14 cellular contexts compared by ENCODE assay signal in genomic region chr7:151346180-151346769, GRCh38. TPM values are rescaled to one million over a fixed set of nuclear protein-coding genes. Genes with fewer than 3 reads are reported as not detected.
A peak's percentile ranks its signal among the peaks of the same experiment; 100 is the strongest.
DNase-seq lines count a peak whose midpoint lies in the region; ATAC-seq, FAIRE-seq and TF ChIP-seq lines count a peak whose summit lies in the region.
"Had no signal": no experiment of that assay in that cellular context is flagged by ENCODE, and none has a peak within 500 bp of the region (broad histone marks: within the 10 kb centered on the region; RNA-seq: fewer than 3 reads in every experiment).

No MANE protein-coding gene starts in this region.

- no peak overlapping the region for H3K9ac ChIP-seq in K562 (ENCODE audit: insufficient read depth in 1 of 2, low read depth in 2 of 2, low read length in 2 of 2)

- no peak for TF ChIP-seq EP300 in K562 (IDR thresholded peaks at IDR 0.05; ENCODE audit: low read length)
- TF ChIP-seq EP300 in sigmoid colon (IDR thresholded peaks at IDR 0.05): no peak

- H3K36me3 ChIP-seq in K562 (ENCODE audit: control insufficient read depth, insufficient read depth, low read length) (peaks cover 57% of the 10 kb centered on the region), sigmoid colon (peaks cover 5 to 59% (median 12%) of the 10 kb centered on the region in 4 donors)

- H3K27me3 Mint-ChIP-seq in activated CD4-positive, alpha-beta memory T cell treated with anti-CD3 and anti-CD28 coated beads for 36 hours: no peaks in the 10 kb centered on the region
- no peaks in the 10 kb centered on the region for H3K27me3 Mint-ChIP-seq in activated CD4-positive, alpha-beta memory T cell treated with anti-CD3 and anti-CD28 coated beads, Interleukin-2, amount 10 ng/mL, durations not matched to agents 7 days and 5 days

- DNase-seq in activated CD4-positive, alpha-beta memory T cell treated with anti-CD3 and anti-CD28 coated beads for 36 hours: no peak
- no peak for DNase-seq in activated CD4-positive, alpha-beta memory T cell treated with anti-CD3 and anti-CD28 coated beads, Interleukin-2, amount 10 ng/mL, durations not matched to agents 7 days and 5 days
- peak; percentile 64 for DNase-seq in M059J (ENCODE audit: low read depth)
- no peak for DNase-seq in K562 (ENCODE audit: extremely low read depth in 1 of 4, low spot score in 3 of 4)
- peak; percentile 43 for DNase-seq in renal cortical epithelial cell (ENCODE audit: low read depth)
- no peak for DNase-seq in sigmoid colon
- no peak for DNase-seq in NCI-H1930 (lab: John Stamatoyannopoulos, UW)
- DNase-seq: anterior cingulate cortex, NCI-H2029 treated with DMSO at 0.1 percent for 48 hours, NCI-H524 treated with DMSO at 0.1 percent for 48 hours had no signal

- no peak for ATAC-seq in K562
- ATAC-seq in GM21717 (IDR thresholded peaks at IDR 0.05; ENCODE audit: unreplicated experiment): no peak
- ATAC-seq: Panc1 had no signal

- CTCF ChIA-PET in activated CD4-positive, alpha-beta memory T cell treated with anti-CD3 and anti-CD28 coated beads for 36 hours (lab: Charles Lee): interaction anchor here (1.2 kb wide), 1 partner anchor 31 kb away, joined by 7 read pairs; no protein-coding TSS in a partner anchor
- CTCF ChIA-PET in activated CD4-positive, alpha-beta memory T cell treated with anti-CD3 and anti-CD28 coated beads, Interleukin-2, amount 10 ng/mL, durations not matched to agents 7 days and 5 days (lab: Charles Lee): no interaction called here
- CTCF ChIA-PET in K562 (lab: Yijun Ruan, JAX; ENCODE audit: low intra/inter-chr PET ratio): no interaction called here

- no peaks in the 10 kb centered on the region for H3K9me3 Mint-ChIP-seq in activated CD4-positive, alpha-beta memory T cell treated with anti-CD3 and anti-CD28 coated beads for 36 hours
- H3K9me3 Mint-ChIP-seq in activated CD4-positive, alpha-beta memory T cell treated with anti-CD3 and anti-CD28 coated beads, Interleukin-2, amount 10 ng/mL, durations not matched to agents 7 days and 5 days: no peaks in the 10 kb centered on the region

- in situ Hi-C loops in K562 (cut with MboI): no loop called here

- H3K4me3 Mint-ChIP-seq in activated CD4-positive, alpha-beta memory T cell treated with anti-CD3 and anti-CD28 coated beads for 36 hours: no peak overlapping the region
- no peak overlapping the region for H3K4me3 Mint-ChIP-seq in activated CD4-positive, alpha-beta memory T cell treated with anti-CD3 and anti-CD28 coated beads, Interleukin-2, amount 10 ng/mL, durations not matched to agents 7 days and 5 days

- H3K27me3 ChIP-seq in K562 (ENCODE audit: control insufficient read depth in 2 of 2, insufficient read depth in 2 of 2, low read length in 2 of 2) (no peaks in the 10 kb centered on the region), sigmoid colon (no peaks in the 10 kb centered on the region)

- H3K9me1 ChIP-seq in K562 (ENCODE audit: control insufficient read depth, insufficient read depth, low read length): no peaks in the 10 kb centered on the region

- H3K36me3 Mint-ChIP-seq in activated CD4-positive, alpha-beta memory T cell treated with anti-CD3 and anti-CD28 coated beads for 36 hours: peaks cover 15% of the 10 kb centered on the region
- peaks cover 42% of the 10 kb centered on the region for H3K36me3 Mint-ChIP-seq in activated CD4-positive, alpha-beta memory T cell treated with anti-CD3 and anti-CD28 coated beads, Interleukin-2, amount 10 ng/mL, durations not matched to agents 7 days and 5 days (ENCODE audit: low read depth)

- peaks cover 40% of the 10 kb centered on the region for H3K4me1 Mint-ChIP-seq in activated CD4-positive, alpha-beta memory T cell treated with anti-CD3 and anti-CD28 coated beads for 36 hours (ENCODE audit: low read depth)
- peaks cover 41% of the 10 kb centered on the region for H3K4me1 Mint-ChIP-seq in activated CD4-positive, alpha-beta memory T cell treated with anti-CD3 and anti-CD28 coated beads, Interleukin-2, amount 10 ng/mL, durations not matched to agents 7 days and 5 days

- peaks cover 21% of the 10 kb centered on the region for H3K79me2 ChIP-seq in K562 (ENCODE audit: control insufficient read depth, insufficient read depth, low read length)

- no peak overlapping the region for H2AFZ ChIP-seq in K562 (ENCODE audit: low read depth, low read length)

- H3K27ac Mint-ChIP-seq in activated CD4-positive, alpha-beta memory T cell treated with anti-CD3 and anti-CD28 coated beads for 36 hours: peak overlapping the region; percentile 56
- H3K27ac Mint-ChIP-seq in activated CD4-positive, alpha-beta memory T cell treated with anti-CD3 and anti-CD28 coated beads, Interleukin-2, amount 10 ng/mL, durations not matched to agents 7 days and 5 days: no peak overlapping the region

- peaks cover 7 to 17% of the 10 kb centered on the region in 2 experiments for H3K4me1 ChIP-seq in K562 (replicated peaks in 1 of 2; ENCODE audit: control insufficient read depth in 2 of 2, insufficient read depth in 2 of 2, low read length in 2 of 2)
- peaks cover 0 to 34% (median 17%) of the 10 kb centered on the region in 4 donors for H3K4me1 ChIP-seq in sigmoid colon

- no TSS peak for BruUV-seq in K562 (replicated peaks; lab: Mats Ljungman, UMichigan)

- POLR2A ChIA-PET in activated CD4-positive, alpha-beta memory T cell treated with anti-CD3 and anti-CD28 coated beads for 36 hours (lab: Charles Lee): no interaction called here
- POLR2A ChIA-PET in activated CD4-positive, alpha-beta memory T cell treated with anti-CD3 and anti-CD28 coated beads, Interleukin-2, amount 10 ng/mL, durations not matched to agents 7 days and 5 days (lab: Charles Lee): no interaction called here
- POLR2A ChIA-PET in K562 (lab: Yijun Ruan, JAX): interaction anchor here (0.6 kb wide), 1 partner anchor 11 kb away, joined by 3 read pairs; no protein-coding TSS in a partner anchor

- no peak overlapping the region for H3K4me2 ChIP-seq in K562 (ENCODE audit: insufficient read depth, low read length)

- intact Hi-C loops in activated CD4-positive, alpha-beta memory T cell treated with anti-CD3 and anti-CD28 coated beads for 36 hours (cut with micrococcal nuclease): no loop called here
- intact Hi-C loops in K562 (cut with micrococcal nuclease) (no loop called here), sigmoid colon (cut with DNase I) (no loop called here)

- no peaks in the 10 kb centered on the region for H4K20me1 ChIP-seq in K562 (replicated peaks; ENCODE audit: control insufficient read depth, insufficient read depth, low read length)

- H3K4me3 ChIP-seq in K562 (no peak overlapping the region), sigmoid colon (no peak overlapping the region)

- H3K9me3 ChIP-seq in K562 (replicated peaks; ENCODE audit: control insufficient read depth, insufficient read depth, low read depth, low read length) (no peaks in the 10 kb centered on the region), sigmoid colon (no peaks in the 10 kb centered on the region)

- 44% methylated on average over 2 of the region's 2 CpGs for WGBS in K562 (ENCODE audit: insufficient coverage, low coverage, missing lambda C conversion rate)
- WGBS in sigmoid colon, 2 donors: 17 to 69% methylated on average over 2 of the region's 2 CpGs

- no peak for TF ChIP-seq RAD21 in K562 (CRISPR knock-in tag; conservative IDR thresholded peaks at IDR 0.05 in 1 of 2, IDR thresholded peaks at IDR 0.05 in 1 of 2)

- TF ChIP-seq CTCF in K562 (IDR thresholded peaks at IDR 0.05 in 2 of 3, conservative IDR thresholded peaks at IDR 0.05 in 1 of 3; ENCODE audit: insufficient read depth in 2 of 3, low read depth in 1 of 3, low read length in 3 of 3): no peak
- no peak for TF ChIP-seq CTCF in sigmoid colon (IDR thresholded peaks at IDR 0.05)

- no peak for FAIRE-seq in K562 (lab: Jason Lieb, UNC)
- FAIRE-seq: colon had no signal

- H3K27ac ChIP-seq in K562 (ENCODE audit: extremely low read depth, low read depth, low read length): no peak overlapping the region
- no peak overlapping the region for H3K27ac ChIP-seq in sigmoid colon
- H3K27ac ChIP-seq: VCaP had no signal

- no peak for TF ChIP-seq POLR2A in K562 (conservative IDR thresholded peaks at IDR 0.05)
- no peak for TF ChIP-seq POLR2A in sigmoid colon (IDR thresholded peaks at IDR 0.05)

TF ChIP-seq in K562, 482 proteins besides CTCF, POLR2A, EP300 and RAD21 (continues in another document):
- TF ChIP-seq ZNF511 (CRISPR knock-in tag; IDR thresholded peaks at IDR 0.05) (no peak), NFIC (IDR thresholded peaks at IDR 0.05) (peak; percentile 76), RBBP5 (IDR thresholded peaks at IDR 0.05; ENCODE audit: borderline replicate concordance, insufficient read depth, low read length, poor library complexity, severe bottlenecking) (no peak)

RNA-seq across cellular contexts. Expression of gene NUB1, which starts 4.7 kb away (rescaled TPM):
- 10 to 100 TPM; 48.0 to 48.6 TPM for total RNA-seq in activated CD4-positive, alpha-beta memory T cell treated with anti-CD3 and anti-CD28 coated beads for 36 hours
- 10 to 100 TPM; 62.1 to 67.3 TPM for total RNA-seq in activated CD4-positive, alpha-beta memory T cell treated with anti-CD3 and anti-CD28 coated beads, Interleukin-2, amount 10 ng/mL, durations not matched to agents 7 days and 5 days
- 72.3 and 74.4 TPM in 2 replicates for total RNA-seq in M059J (2014; rRNA removed; shearing (Covaris generic))
- 62.3 and 136 TPM in 2 replicates for total RNA-seq in K562 (2011; cell fraction: chromatin; rRNA removed; ENCODE audit: low replicate concordance)
- total RNA-seq in K562 (2011; cell fraction: nucleolus; rRNA removed): 36.0 and 40.3 TPM in 2 replicates
- total RNA-seq in K562 (2011; cell fraction: nucleoplasm; rRNA removed): 73.5 and 98.2 TPM in 2 replicates
- total RNA-seq in K562 (2014; rRNA removed): 67.8 and 89.7 TPM in 2 replicates
- 75.8 and 103 TPM in 2 replicates for total RNA-seq in K562 (2014; rRNA removed; fragmentation: Illumina TruSeq; extraction: Trizol)
- total RNA-seq in K562 (2015; rRNA removed; fragmentation: Illumina TruSeq; extraction: Trizol): 101 and 114 TPM in 2 replicates
- total RNA-seq in K562 (2021): 55.3 and 58.0 TPM in 2 replicates
- 57.8 and 85.2 TPM in 2 replicates for polyA plus RNA-seq in K562 (2011; rRNA removed)
- 52.6 and 53.7 TPM in 2 replicates for polyA plus RNA-seq in K562 (2011; cell fraction: cytosol; rRNA removed)
- polyA plus RNA-seq in K562 (2011; cell fraction: nucleus; rRNA removed): 57.7 and 63.4 TPM in 2 replicates
- polyA plus RNA-seq in K562 (2012): 81.3 and 105 TPM in 2 replicates
- polyA plus RNA-seq in K562 (2014; fragmentation: Illumina TruSeq; extraction: Trizol): 86.5 and 159 TPM in 2 replicates
- polyA plus RNA-seq in K562 (2014; fragmentation: Nextera tagmentation; extraction: Ambion mirVana): 10 to 100 TPM; 43.2 to 63.4 TPM
- polyA plus RNA-seq in K562 (2014; rRNA removed): 81.6 and 99.3 TPM in 2 replicates
- 47.7 and 54.1 TPM in 2 replicates for polyA minus RNA-seq in K562 (2011; rRNA and poly(A)+ RNA removed)
- polyA minus RNA-seq in K562 (2011; cell fraction: cytosol; rRNA and poly(A)+ RNA removed): 25.1 and 34.5 TPM in 2 replicates
- polyA minus RNA-seq in K562 (2011; cell fraction: nucleus; rRNA and poly(A)+ RNA removed): 26.9 and 36.3 TPM in 2 replicates
- total RNA-seq in renal cortical epithelial cell: 50.4 and 53.6 TPM in 2 replicates
- total RNA-seq in sigmoid colon: 10 to 100 TPM; 49.8 to 73.8 (median 64.5) TPM
- polyA plus RNA-seq in sigmoid colon: 10 to 100 TPM; 36.6 to 50.1 (median 43.2) TPM

Comparison
In these comparisons a context has a peak if more than half of its experiments do, and no peak if none do; other contexts are left out.
1. DNase-seq: peak in M059J (single experiment) and renal cortical epithelial cell (single experiment); none in activated CD4-positive, alpha-beta memory T cell treated with anti-CD3 and anti-CD28 coated beads for 36 hours (single experiment), activated CD4-positive, alpha-beta memory T cell treated with anti-CD3 and anti-CD28 coated beads, Interleukin-2, amount 10 ng/mL, durations not matched to agents 7 days and 5 days (single experiment), K562 (0 of 4), sigmoid colon (single experiment) and NCI-H1930 (0 of 2).